ENCODE assay signal across 9 cellular contexts in genomic region chr3:196179380-196180308, GRCh38. TPM values are rescaled to one million over a fixed set of nuclear protein-coding genes. Genes with fewer than 3 reads are reported as not detected.
A peak's percentile ranks its signal among the peaks of the same experiment; 100 is the strongest.
DNase-seq lines count a peak whose midpoint lies in the region; ATAC-seq lines count a peak whose summit lies in the region.
"Had no signal": no experiment of that assay in that cellular context is flagged by ENCODE, and none has a peak within 500 bp of the region (broad histone marks: within the 10 kb centered on the region; RNA-seq: fewer than 3 reads in every experiment).

No MANE protein-coding gene starts in this region.

- peaks cover 56% of the 10 kb centered on the region for H3K4me1 ChIP-seq in CD4-positive, CD25-positive, alpha-beta regulatory T cell (ENCODE audit: control insufficient read depth, insufficient read depth, low read length, poor library complexity, severe bottlenecking)

- H3K27me3 ChIP-seq in CD4-positive, CD25-positive, alpha-beta regulatory T cell (ENCODE audit: control insufficient read depth, insufficient read depth, low read length) = no peaks in the 10 kb centered on the region

- H3K4me1 Mint-ChIP-seq in CD4-positive, CD25-positive, alpha-beta regulatory T cell = peaks cover 13 to 61% (median 41%) of the 10 kb centered on the region in 4 donors
- peaks cover 43% of the 10 kb centered on the region for H3K4me1 Mint-ChIP-seq in activated naive CD8-positive, alpha-beta T cell (ENCODE audit: low read depth)
- peaks cover 21% of the 10 kb centered on the region in 2 donors for H3K4me1 Mint-ChIP-seq in immature natural killer cell

- peaks cover 5% of the 10 kb centered on the region for H3K27me3 Mint-ChIP-seq in CD4-positive, CD25-positive, alpha-beta regulatory T cell
- no peaks in the 10 kb centered on the region for H3K27me3 Mint-ChIP-seq in activated naive CD8-positive, alpha-beta T cell
- peaks cover 0 to 2% (median 2%) of the 10 kb centered on the region in 3 donors for H3K27me3 Mint-ChIP-seq in immature natural killer cell (ENCODE audit: low read depth in 3 of 3)

- peak overlapping the region; percentile 96 for H3K27ac ChIP-seq in CD4-positive, CD25-positive, alpha-beta regulatory T cell (ENCODE audit: insufficient read depth, low read length, poor library complexity, severe bottlenecking)
- H3K27ac ChIP-seq: KMS-11 had no signal

- H3K27ac Mint-ChIP-seq in CD4-positive, CD25-positive, alpha-beta regulatory T cell = peak overlapping the region; percentile 96 to 99 (median 97)
- H3K27ac Mint-ChIP-seq in activated naive CD8-positive, alpha-beta T cell = peak overlapping the region; percentile 96
- peak overlapping the region; percentile 58 to 90 (median 70) for H3K27ac Mint-ChIP-seq in immature natural killer cell

- no peaks in the 10 kb centered on the region for H3K9me3 Mint-ChIP-seq in CD4-positive, CD25-positive, alpha-beta regulatory T cell
- H3K9me3 Mint-ChIP-seq in activated naive CD8-positive, alpha-beta T cell (ENCODE audit: low read depth) = no peaks in the 10 kb centered on the region
- H3K9me3 Mint-ChIP-seq in immature natural killer cell = no peaks in the 10 kb centered on the region

- H3K4me3 ChIP-seq in CD4-positive, CD25-positive, alpha-beta regulatory T cell (ENCODE audit: low read depth, low read length) = peak overlapping the region; percentile 73

- ATAC-seq in CD4-positive, CD25-positive, alpha-beta regulatory T cell (ENCODE audit: low read depth in 2 of 2) = peak; percentile 90 to 92
- ATAC-seq in GM19438 (IDR thresholded peaks at IDR 0.05; ENCODE audit: low read depth, unreplicated experiment) = peak; percentile 63
- ATAC-seq in HG03521 (IDR thresholded peaks at IDR 0.05; ENCODE audit: unreplicated experiment) = peak; percentile 53

- no peaks in the 10 kb centered on the region for H3K36me3 ChIP-seq in CD4-positive, CD25-positive, alpha-beta regulatory T cell (ENCODE audit: control insufficient read depth, insufficient read depth, low read length)

- peak overlapping the region; percentile 71 to 89 (median 82) for H3K4me3 Mint-ChIP-seq in CD4-positive, CD25-positive, alpha-beta regulatory T cell
- peak overlapping the region; percentile 73 for H3K4me3 Mint-ChIP-seq in activated naive CD8-positive, alpha-beta T cell
- peak overlapping the region; percentile 62 to 82 (median 70) for H3K4me3 Mint-ChIP-seq in immature natural killer cell

- no peaks in the 10 kb centered on the region for H3K36me3 Mint-ChIP-seq in CD4-positive, CD25-positive, alpha-beta regulatory T cell
- no peaks in the 10 kb centered on the region for H3K36me3 Mint-ChIP-seq in activated naive CD8-positive, alpha-beta T cell
- H3K36me3 Mint-ChIP-seq in immature natural killer cell = no peaks in the 10 kb centered on the region

- H3K9me3 ChIP-seq in CD4-positive, CD25-positive, alpha-beta regulatory T cell (ENCODE audit: control insufficient read depth in 2 of 2, low read length in 2 of 2) = no peaks in the 10 kb centered on the region

- peak; percentile 74 to 95 (median 89) for DNase-seq in CD4-positive, CD25-positive, alpha-beta regulatory T cell
- DNase-seq in SHP77 treated with DMSO at 0.1 percent for 48 hours (lab: John Stamatoyannopoulos, UW) (peak; percentile 24), immature natural killer cell (peak; percentile 46 to 74 (median 48)), OCI-M2 (lab: John Stamatoyannopoulos, UW; ENCODE audit: unreplicated experiment) (no peak)
- DNase-seq in stimulated activated CD4-positive, alpha-beta T cell treated with anti-CD3 and anti-CD28 coated beads, Interleukin-4, amount 100 ng/mL, for 4 hours = peak; percentile 68 to 91

RNA-seq across cellular contexts. Expression of gene ZDHHC19, which starts 31.6 kb away (rescaled TPM):
- not detected for total RNA-seq in CD4-positive, CD25-positive, alpha-beta regulatory T cell
- not detected for polyA plus RNA-seq in CD4-positive, CD25-positive, alpha-beta regulatory T cell
- not detected for polyA plus RNA-seq in immature natural killer cell

RNA-seq across cellular contexts. Expression of gene SLC51A, which starts 36.7 kb away (rescaled TPM):
- not detected for total RNA-seq in CD4-positive, CD25-positive, alpha-beta regulatory T cell
- 1 to 10 TPM in 1 of 4 donors, under 1 TPM in 3; 0.38 to 2.2 (median 0.63) TPM for polyA plus RNA-seq in CD4-positive, CD25-positive, alpha-beta regulatory T cell
- polyA plus RNA-seq in immature natural killer cell = 1 to 10 TPM in 1 of 3 donors, under 1 TPM in 1, not detected in 1; 0.62 to 1.6 TPM
